In genomic region chr5:106600803-106601202, GRCh38 we compare ENCODE assay signal across 27 cellular contexts.
"Had no signal": no experiment of that assay in that cellular context is flagged by ENCODE, and none has a peak within 500 bp of the region (broad histone marks: within the 10 kb centered on the region; RNA-seq: fewer than 3 reads in every experiment).

No MANE protein-coding gene starts in this region.

- H3K27ac ChIP-seq: breast epithelium, esophagus muscularis mucosa, foreskin keratinocyte, heart left ventricle, parathyroid adenoma, psoas muscle, suprapubic skin, tibial artery, WERI-Rb-1 had no signal

- H3K36me3 Mint-ChIP-seq: activated naive CD4-positive, alpha-beta T cell treated with anti-CD3 and anti-CD28 coated beads, Interleukin-2, amount 50 U/mL, for 24 hours; immature natural killer cell; mesothelial cell of epicardium; naive B cell had no signal

- ATAC-seq: activated CD4-positive, CD25-positive, alpha-beta regulatory T cell treated with anti-CD3 and anti-CD28 coated beads, Interleukin-2, amount 50 U/mL, for 24 hours; activated naive CD8-positive, alpha-beta T cell treated with anti-CD3 and anti-CD28 coated beads, Interleukin-2, amount 50 U/mL, for 24 hours; foreskin keratinocyte; left colon; psoas muscle had no signal

- DNase-seq: activated CD4-positive, alpha-beta T cell treated with anti-CD3 and anti-CD28 coated beads for 48 hours; activated CD4-positive, alpha-beta T cell treated with anti-CD3 and anti-CD28 coated beads, Interleukin-2, amount 50 U/mL, for 48 hours; activated CD8-positive, alpha-beta memory T cell treated with anti-CD3 and anti-CD28 coated beads for 24 hours; activated gamma-delta T cell treated with Interleukin-2 at 50 U/mL for 16 hours; activated naive CD8-positive, alpha-beta T cell treated with anti-CD3 and anti-CD28 coated beads, Interleukin-2, amount 50 U/mL, for 24 hours; activated T-cell treated with anti-CD3 and anti-CD28 coated beads, Interleukin-2, amount 50 U/mL, for 1 hour; central memory CD4-positive, alpha-beta T cell; foreskin keratinocyte; heart left ventricle; hypothalamus; immature natural killer cell; kidney; left colon; naive B cell; nucleus accumbens; psoas muscle; stimulated activated naive CD4-positive, alpha-beta T cell; T-helper 9 cell; tibial artery; WERI-Rb-1 had no signal

- H3K27me3 ChIP-seq: breast epithelium, esophagus muscularis mucosa, foreskin keratinocyte, heart left ventricle, suprapubic skin, tibial artery had no signal

- H3K9me3 Mint-ChIP-seq: activated naive CD4-positive, alpha-beta T cell treated with anti-CD3 and anti-CD28 coated beads, Interleukin-2, amount 50 U/mL, for 24 hours had no signal

- H3K9me3 ChIP-seq: breast epithelium, esophagus muscularis mucosa, heart left ventricle, psoas muscle, suprapubic skin, tibial artery had no signal

- H3K4me3 Mint-ChIP-seq: activated naive CD4-positive, alpha-beta T cell treated with anti-CD3 and anti-CD28 coated beads, Interleukin-2, amount 50 U/mL, for 24 hours; activated naive CD8-positive, alpha-beta T cell treated with anti-CD3 and anti-CD28 coated beads, Interleukin-2, amount 50 U/mL, for 24 hours; immature natural killer cell; mesothelial cell of epicardium; naive B cell had no signal

- H3K36me3 ChIP-seq: breast epithelium, esophagus muscularis mucosa, heart left ventricle, suprapubic skin, tibial artery, WERI-Rb-1 had no signal

- H3K27ac Mint-ChIP-seq: activated naive CD4-positive, alpha-beta T cell treated with anti-CD3 and anti-CD28 coated beads, Interleukin-2, amount 50 U/mL, for 24 hours; activated naive CD8-positive, alpha-beta T cell treated with anti-CD3 and anti-CD28 coated beads, Interleukin-2, amount 50 U/mL, for 24 hours; immature natural killer cell; mesothelial cell of epicardium; naive B cell had no signal

- H3K4me1 ChIP-seq: breast epithelium, esophagus muscularis mucosa, foreskin keratinocyte, parathyroid adenoma, psoas muscle, suprapubic skin, tibial artery had no signal

- H3K9ac ChIP-seq: parathyroid adenoma had no signal

- H3K79me2 ChIP-seq: parathyroid adenoma had no signal

- H3K27me3 Mint-ChIP-seq: activated naive CD4-positive, alpha-beta T cell treated with anti-CD3 and anti-CD28 coated beads, Interleukin-2, amount 50 U/mL, for 24 hours; activated naive CD8-positive, alpha-beta T cell treated with anti-CD3 and anti-CD28 coated beads, Interleukin-2, amount 50 U/mL, for 24 hours; naive B cell had no signal

- H2AFZ ChIP-seq: parathyroid adenoma had no signal

- H3K4me1 Mint-ChIP-seq: activated naive CD4-positive, alpha-beta T cell treated with anti-CD3 and anti-CD28 coated beads, Interleukin-2, amount 50 U/mL, for 24 hours; activated naive CD8-positive, alpha-beta T cell treated with anti-CD3 and anti-CD28 coated beads, Interleukin-2, amount 50 U/mL, for 24 hours; immature natural killer cell; naive B cell had no signal

- H3K4me3 ChIP-seq: breast epithelium, esophagus muscularis mucosa, heart left ventricle, psoas muscle, suprapubic skin, tibial artery had no signal
